In the genomic region with DNA sequence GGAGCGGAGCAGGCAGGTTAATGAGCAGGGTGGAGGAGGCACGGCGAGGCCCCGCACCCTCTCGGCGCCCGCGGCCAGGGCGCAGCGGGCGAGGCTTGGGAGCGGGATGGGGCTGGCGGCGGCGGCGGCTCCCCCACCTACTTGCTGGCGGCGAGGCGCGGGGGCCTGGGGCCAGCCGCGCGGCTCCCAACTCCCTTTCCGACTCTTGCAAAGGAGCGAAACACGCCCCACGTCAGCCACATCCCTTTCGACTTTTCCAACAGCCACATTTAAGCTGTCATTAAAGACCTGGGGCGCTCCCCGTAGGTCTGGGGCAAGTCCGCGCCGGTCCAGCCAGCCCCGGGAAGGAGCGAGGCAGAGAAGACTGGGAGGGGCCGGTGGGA, we compare ENCODE assay signal across 8 cellular contexts. TPM values are rescaled to one million over a fixed set of nuclear protein-coding genes. Genes with fewer than 3 reads are reported as not detected.
DNase-seq lines count a peak whose midpoint lies in the region; ATAC-seq and TF ChIP-seq lines count a peak whose summit lies in the region.

No MANE protein-coding gene starts in this region.

- H3K27me3 ChIP-seq in foreskin keratinocyte: no peaks in the 10 kb centered on the region

- H3K27ac ChIP-seq in KOPT-K1 (ENCODE audit: low read depth, low read length, poor library complexity, severe bottlenecking) (peak overlapping the region; percentile 72), foreskin keratinocyte (peak overlapping the region; percentile 78)

- DNase-seq in NCI-H1417 (lab: John Stamatoyannopoulos, UW) (peak in 2 of 3 experiments; percentile 77 to 79), NCI-H1417 treated with DMSO at 0.1 percent for 48 hours (lab: John Stamatoyannopoulos, UW) (no peak), foreskin keratinocyte (peak; percentile 49 to 75), omental fat pad (ENCODE audit: low spot score) (no peak)
- peak; percentile 41 to 45 for DNase-seq in activated T-cell treated with anti-CD3 and anti-CD28 coated beads, Interleukin-2, amount 50 U/mL, for 48 hours

- H3K36me3 ChIP-seq in KOPT-K1 (ENCODE audit: insufficient read depth, low read length): no peaks in the 10 kb centered on the region

- ATAC-seq in foreskin keratinocyte: peak; percentile 39
- ATAC-seq in omental fat pad (ENCODE audit: low FRiP score): peak; percentile 19
- ATAC-seq in GM19452 (IDR thresholded peaks at IDR 0.05; ENCODE audit: unreplicated experiment): no peak
- no peak for ATAC-seq in GM19395 (IDR thresholded peaks at IDR 0.05; ENCODE audit: unreplicated experiment)

- H3K9me3 ChIP-seq in KOPT-K1 (ENCODE audit: insufficient read depth, low read length, poor library complexity, severe bottlenecking): no peaks in the 10 kb centered on the region

- TF ChIP-seq CTCF in foreskin keratinocyte (conservative IDR thresholded peaks at IDR 0.05) (no peak), omental fat pad (IDR thresholded peaks at IDR 0.05) (no peak)

- peaks cover 13% of the 10 kb centered on the region for H3K4me1 ChIP-seq in foreskin keratinocyte

RNA-seq across cellular contexts. Expression of a gene that starts 0.7 kb away (rescaled TPM):
- total RNA-seq in foreskin keratinocyte: 46.6 and 50.5 TPM in 2 replicates
- 33.7 and 34.9 TPM in 2 replicates for polyA plus RNA-seq in foreskin keratinocyte
- 1 to 10 TPM; 3.4 to 9.5 (median 8.5) TPM for total RNA-seq in omental fat pad

Comparison
In these comparisons a context has a peak if more than half of its experiments do, and no peak if none do; other contexts are left out.
1. DNase-seq: peak in NCI-H1417 (2 of 3), activated T-cell treated with anti-CD3 and anti-CD28 coated beads, Interleukin-2, amount 50 U/mL, for 48 hours (2 of 2) and foreskin keratinocyte (2 of 2); none in NCI-H1417 treated with DMSO at 0.1 percent for 48 hours (single experiment) and omental fat pad (single experiment).
2. ATAC-seq: peak in foreskin keratinocyte (single experiment) and omental fat pad (single experiment); none in GM19452 (single experiment) and GM19395 (single experiment).